8 cellular contexts compared by ENCODE assay signal in genomic region chr12:5171701-5172100, GRCh38.
DNase-seq lines count a peak whose midpoint lies in the region; ATAC-seq and TF ChIP-seq lines count a peak whose summit lies in the region.

No MANE protein-coding gene starts in this region.

- no peak for TF ChIP-seq POLR2A in GM18505 (IDR thresholded peaks at IDR 0.05; ENCODE audit: borderline replicate concordance, extremely low read depth, insufficient read depth, insufficient read length)

- peaks cover 3% of the 10 kb centered on the region for H3K4me1 Mint-ChIP-seq in endothelial cell (ENCODE audit: unreplicated experiment)

- peak; percentile 58 for TF ChIP-seq CTCF in endothelial cell (IDR thresholded peaks at IDR 0.05; ENCODE audit: unreplicated experiment)

- H3K27ac Mint-ChIP-seq in endothelial cell (ENCODE audit: unreplicated experiment): no peak overlapping the region

- no peaks in the 10 kb centered on the region for H3K9me3 Mint-ChIP-seq in endothelial cell (ENCODE audit: unreplicated experiment)

- no peaks in the 10 kb centered on the region for H3K36me3 Mint-ChIP-seq in endothelial cell (ENCODE audit: low read depth, unreplicated experiment)

- DNase-seq in NCI-H748 (lab: John Stamatoyannopoulos, UW; ENCODE audit: unreplicated experiment): peak; percentile 18
- no peak for DNase-seq in NCI-H748 treated with DMSO at 0.1 percent for 48 hours (lab: John Stamatoyannopoulos, UW)
- peak; percentile 34 for DNase-seq in NCI-H446 treated with DMSO at 0.1 percent for 48 hours (lab: John Stamatoyannopoulos, UW)
- peak; percentile 54 for DNase-seq in endothelial cell (ENCODE audit: low spot score)
- peak; percentile 19 for DNase-seq in mucosa of gallbladder (ENCODE audit: low spot score)
- no peak for DNase-seq in GDM1 (lab: John Stamatoyannopoulos, UW)

- no peaks in the 10 kb centered on the region for H3K27me3 Mint-ChIP-seq in endothelial cell (ENCODE audit: unreplicated experiment)

- H3K4me3 Mint-ChIP-seq in endothelial cell (ENCODE audit: unreplicated experiment): no peak overlapping the region

- ATAC-seq in GM21515 (IDR thresholded peaks at IDR 0.05; ENCODE audit: unreplicated experiment): no peak
- no peak for ATAC-seq in GM18505 (IDR thresholded peaks at IDR 0.05; ENCODE audit: unreplicated experiment)

Comparison
In these comparisons a context has a peak if more than half of its experiments do, and no peak if none do; other contexts are left out.
1. DNase-seq: peak in NCI-H748 (single experiment), NCI-H446 treated with DMSO at 0.1 percent for 48 hours (single experiment), endothelial cell (single experiment) and mucosa of gallbladder (single experiment); none in NCI-H748 treated with DMSO at 0.1 percent for 48 hours (single experiment) and GDM1 (single experiment).